Comparison of ENCODE assay signal across 34 cellular contexts in genomic region chr4:80053140-80053910, GRCh38. TPM values are rescaled to one million over a fixed set of nuclear protein-coding genes. Genes with fewer than 3 reads are reported as not detected.
DNase-seq lines count a peak whose midpoint lies in the region; ATAC-seq, FAIRE-seq and TF ChIP-seq lines count a peak whose summit lies in the region.
"Had no signal": no experiment of that assay in that cellular context is flagged by ENCODE, and none has a peak within 500 bp of the region (broad histone marks: within the 10 kb centered on the region; RNA-seq: fewer than 3 reads in every experiment).

No MANE protein-coding gene starts in this region.

- H3K27ac Mint-ChIP-seq in endothelial cell (ENCODE audit: unreplicated experiment): no peak overlapping the region
- no peak overlapping the region for H3K27ac Mint-ChIP-seq in naive thymus-derived CD4-positive, alpha-beta T cell
- H3K27ac Mint-ChIP-seq: activated T-cell treated with anti-CD3 and anti-CD28 coated beads, Interleukin-2, amount 50 U/mL, for 24 hours; CD8-positive, alpha-beta T cell; progenitor cell of endocrine pancreas had no signal

- peaks cover 13% of the 10 kb centered on the region for H3K4me1 Mint-ChIP-seq in endothelial cell (ENCODE audit: unreplicated experiment)
- peaks cover 19 to 41% (median 25%) of the 10 kb centered on the region in 7 donors for H3K4me1 Mint-ChIP-seq in naive thymus-derived CD4-positive, alpha-beta T cell

- WGBS in SK-N-SH (ENCODE audit: low lambda C conversion rate): 56% methylated on average over 1 of the region's 1 CpG

- H3K9me3 Mint-ChIP-seq in endothelial cell (ENCODE audit: unreplicated experiment): no peaks in the 10 kb centered on the region
- H3K9me3 Mint-ChIP-seq in naive thymus-derived CD4-positive, alpha-beta T cell: peaks cover 0 to 2% (median 0%) of the 10 kb centered on the region in 11 donors
- H3K9me3 Mint-ChIP-seq: activated T-cell treated with anti-CD3 and anti-CD28 coated beads, Interleukin-2, amount 50 U/mL, for 24 hours; CD8-positive, alpha-beta T cell had no signal

- no peaks in the 10 kb centered on the region for H3K9me2 ChIP-seq in SK-N-SH

- peak; percentile 34 for FAIRE-seq in G401.6 (lab: Jason Lieb, UNC)
- FAIRE-seq: astrocyte, endothelial cell of umbilical vein, GM12878, HepG2 had no signal

- no peak for TF ChIP-seq RAD21 in SK-N-SH (IDR thresholded peaks at IDR 0.05; ENCODE audit: low read length)

- H3K27me3 ChIP-seq in SK-N-SH (ENCODE audit: insufficient read depth) (no peaks in the 10 kb centered on the region), neutrophil (no peaks in the 10 kb centered on the region)
- no peaks in the 10 kb centered on the region for H3K27me3 ChIP-seq in naive thymus-derived CD4-positive, alpha-beta T cell (ENCODE audit: control insufficient read depth in 2 of 2, insufficient read depth in 2 of 2, low read length in 2 of 2)
- H3K27me3 ChIP-seq: BE2C, cardiac muscle cell, tibial artery had no signal

- no peaks in the 10 kb centered on the region for H4K20me1 ChIP-seq in SK-N-SH (ENCODE audit: insufficient read depth)

- peaks cover 13% of the 10 kb centered on the region for H3F3A ChIP-seq in SK-N-SH (replicated peaks; ENCODE audit: insufficient read depth)

- peak overlapping the region; percentile 17 for H3K4me3 Mint-ChIP-seq in endothelial cell (ENCODE audit: unreplicated experiment)
- no peak overlapping the region for H3K4me3 Mint-ChIP-seq in naive thymus-derived CD4-positive, alpha-beta T cell
- H3K4me3 Mint-ChIP-seq: activated T-cell treated with anti-CD3 and anti-CD28 coated beads, Interleukin-2, amount 50 U/mL, for 24 hours; CD8-positive, alpha-beta T cell had no signal

- peak in 1 of 2 experiments; percentile 26; a peak in 1 of 4 replicates for TF ChIP-seq EP300 in SK-N-SH (IDR thresholded peaks at IDR 0.05; ENCODE audit: borderline replicate concordance in 1 of 2, low read depth in 1 of 2, low read length in 1 of 2)

- intact Hi-C loops in naive thymus-derived CD4-positive, alpha-beta T cell (cut with micrococcal nuclease): loop anchor here in 1 of 2 donors (10.0 kb wide), 1 partner anchor 1421 kb away; the partner anchor contains the start of gene RASGEF1B

- H3K4me3 ChIP-seq in SK-N-SH (ENCODE audit: low read depth in 2 of 2, low read length in 1 of 2) (no peak overlapping the region), neutrophil (ENCODE audit: low read depth in 1 of 2, low read length in 1 of 2) (no peak overlapping the region)
- H3K4me3 ChIP-seq in naive thymus-derived CD4-positive, alpha-beta T cell (ENCODE audit: low read length): no peak overlapping the region
- H3K4me3 ChIP-seq: cardiac muscle cell, GM12878, tibial artery had no signal

- H3K9me3 ChIP-seq in SK-N-SH (no peaks in the 10 kb centered on the region), neutrophil (no peaks in the 10 kb centered on the region)
- no peaks in the 10 kb centered on the region for H3K9me3 ChIP-seq in naive thymus-derived CD4-positive, alpha-beta T cell (ENCODE audit: control insufficient read depth in 2 of 3, low read length in 3 of 3)
- H3K9me3 ChIP-seq: BE2C, tibial artery had no signal

- ATAC-seq in naive thymus-derived CD4-positive, alpha-beta T cell: no peak
- ATAC-seq: CD8-positive, alpha-beta T cell; GM12878; HepG2; left colon; sciatic nerve had no signal

- no peak overlapping the region for H2AFZ ChIP-seq in SK-N-SH (ENCODE audit: low read depth)

- no peak overlapping the region for H3K4me2 ChIP-seq in SK-N-SH

- H3K9ac ChIP-seq in SK-N-SH: no peak overlapping the region

- TF ChIP-seq CTCF in SK-N-SH (IDR thresholded peaks at IDR 0.05) (no peak), endothelial cell (IDR thresholded peaks at IDR 0.05; ENCODE audit: unreplicated experiment) (no peak), neutrophil (IDR thresholded peaks at IDR 0.05) (no peak)

- peaks cover 43% of the 10 kb centered on the region for H3K36me3 Mint-ChIP-seq in endothelial cell (ENCODE audit: low read depth, unreplicated experiment)
- peaks cover 17 to 62% (median 58%) of the 10 kb centered on the region in 5 donors for H3K36me3 Mint-ChIP-seq in naive thymus-derived CD4-positive, alpha-beta T cell

- CTCF ChIA-PET in SK-N-SH (lab: Yijun Ruan, JAX): interaction anchor here (1.3 kb wide), 1 partner anchor 163 kb away, joined by 3 read pairs; no protein-coding TSS in a partner anchor
- CTCF ChIA-PET in naive thymus-derived CD4-positive, alpha-beta T cell (lab: Charles Lee): interaction anchor here (0.6 kb wide), 1 partner anchor 20 kb away, joined by 3 read pairs; no protein-coding TSS in a partner anchor

- no peaks in the 10 kb centered on the region for H3K27me3 Mint-ChIP-seq in endothelial cell (ENCODE audit: unreplicated experiment)
- H3K27me3 Mint-ChIP-seq in naive thymus-derived CD4-positive, alpha-beta T cell: no peaks in the 10 kb centered on the region
- H3K27me3 Mint-ChIP-seq: activated T-cell treated with anti-CD3 and anti-CD28 coated beads, Interleukin-2, amount 50 U/mL, for 24 hours; progenitor cell of endocrine pancreas had no signal

- POLR2A ChIA-PET in SK-N-SH (lab: Yijun Ruan, JAX): interaction anchor here (0.5 to 1.2 kb wide), 2 partner anchors 19 to 1029 kb away, joined by 3 read pairs; partner anchors contain the start of gene ANTXR2
- POLR2A ChIA-PET in naive thymus-derived CD4-positive, alpha-beta T cell (lab: Charles Lee): interaction anchor here (0.7 kb wide), 1 partner anchor 14 kb away, joined by 3 read pairs; no protein-coding TSS in a partner anchor

- DNase-seq in SK-N-SH (no peak), endothelial cell (ENCODE audit: low spot score) (no peak), HuH-7 (ENCODE audit: low spot score) (no peak), SHP77 (lab: John Stamatoyannopoulos, UW) (no peak), HUDEP-2 (lab: John Stamatoyannopoulos, UW; ENCODE audit: unreplicated experiment in 76 of 76) (no peak)
- DNase-seq in naive thymus-derived CD4-positive, alpha-beta T cell: no peak
- DNase-seq: activated CD4-positive, alpha-beta T cell treated with anti-CD3 and anti-CD28 coated beads for 48 hours; activated gamma-delta T cell treated with Interleukin-2 at 50 U/mL for 16 hours; activated T-cell treated with anti-CD3 and anti-CD28 coated beads, Interleukin-2, amount 50 U/mL, for 24 hours; BE2C; CD8-positive, alpha-beta T cell; dermis blood vessel endothelial cell; EL; glutamatergic neuron; HCEC 1CT; Kasumi-1; left colon; NCI-H1436 treated with DMSO at 0.1 percent for 48 hours; NCI-H2081 treated with DMSO at 0.1 percent for 48 hours; NCI-H226; NCI-H69; SHP77 treated with DMSO at 0.1 percent for 48 hours; stimulated activated CD4-positive, alpha-beta T cell treated with anti-CD3 and anti-CD28 coated beads, Interleukin-4, amount 100 ng/mL, for 24 hours; tibial artery; WERI-Rb-1 had no signal

- H3K79me2 ChIP-seq in SK-N-SH (ENCODE audit: insufficient read depth): peaks cover 95% of the 10 kb centered on the region

- H3K36me3 ChIP-seq in SK-N-SH (replicated peaks in 1 of 2; ENCODE audit: control insufficient read depth in 1 of 2, insufficient read depth in 2 of 2, low read length in 1 of 2): peaks cover 85 to 96% of the 10 kb centered on the region in 2 experiments
- H3K36me3 ChIP-seq in neutrophil: peaks cover 81% of the 10 kb centered on the region
- peaks cover 3 to 22% (median 7%) of the 10 kb centered on the region in 3 experiments for H3K36me3 ChIP-seq in naive thymus-derived CD4-positive, alpha-beta T cell (ENCODE audit: control insufficient read depth in 2 of 3, insufficient read depth in 3 of 3, low read length in 3 of 3)

- H3K4me1 ChIP-seq in SK-N-SH (ENCODE audit: control insufficient read depth in 1 of 2, insufficient read depth in 2 of 2, low read depth in 1 of 2, low read length in 1 of 2) (peaks cover 17 to 19% of the 10 kb centered on the region in 2 experiments; a peak in 3 of 4 replicates), neutrophil (ENCODE audit: control insufficient read depth in 1 of 2, insufficient read depth in 1 of 2, low read depth in 1 of 2, low read length in 1 of 2) (peaks cover 5 to 33% of the 10 kb centered on the region in 2 experiments)
- peaks cover 5 to 9% of the 10 kb centered on the region in 2 donors for H3K4me1 ChIP-seq in naive thymus-derived CD4-positive, alpha-beta T cell (ENCODE audit: control insufficient read depth in 2 of 2, insufficient read depth in 2 of 2, low read length in 2 of 2)

- H3K27ac ChIP-seq in SK-N-SH (ENCODE audit: low read depth in 2 of 2, low read length in 1 of 2) (peak overlapping the region; percentile 19 to 85; a peak in 3 of 4 replicates), neutrophil (peak overlapping the region; percentile 65)
- no peak overlapping the region for H3K27ac ChIP-seq in naive thymus-derived CD4-positive, alpha-beta T cell (ENCODE audit: low read depth, low read length)
- H3K27ac ChIP-seq: cardiac muscle cell, tibial artery, WERI-Rb-1 had no signal

TF ChIP-seq in SK-N-SH, 30 proteins besides CTCF, POLR2A, EP300 and RAD21:
- TF ChIP-seq GATA2 (CRISPR knock-in tag; IDR thresholded peaks at IDR 0.05): peak; percentile 72
- no peak for TF ChIP-seq PBX3 (IDR thresholded peaks at IDR 0.05)

RNA-seq across cellular contexts. Expression of gene ANTXR2, which starts 19.7 kb away (rescaled TPM):
- 48.8 and 60.7 TPM in 2 replicates for polyA plus RNA-seq in SK-N-SH (2012; rRNA removed)
- 87.3 and 97.5 TPM in 2 replicates for polyA plus RNA-seq in SK-N-SH (2012; cell fraction: cytosol; rRNA removed)
- 24.9 and 72.8 TPM in 2 replicates for polyA plus RNA-seq in SK-N-SH (2012; cell fraction: nucleus; rRNA removed)
- 176 TPM for total RNA-seq in endothelial cell (ENCODE audit: unreplicated experiment)
- total RNA-seq in naive thymus-derived CD4-positive, alpha-beta T cell: 10 to 100 TPM; 20.3 to 69.8 (median 50.0) TPM
- 10 to 100 TPM; 37.1 to 38.2 TPM for polyA plus RNA-seq in naive thymus-derived CD4-positive, alpha-beta T cell
